Comparison of ENCODE assay signal across 1 cellular context in genomic region chr3:70849911-70850699, GRCh38.
TF ChIP-seq lines count a peak whose summit lies in the region.

No MANE protein-coding gene starts in this region.

TF ChIP-seq in HepG2, 621 proteins besides CTCF, POLR2A, EP300 and RAD21 (continued from another document):
- TF ChIP-seq ZNF597 (CRISPR knock-in tag; IDR thresholded peaks at IDR 0.05), result no peak
- no peak for TF ChIP-seq PAF1 (CRISPR knock-in tag; IDR thresholded peaks at IDR 0.05)
TF ChIP-seq in HepG2: peak in this region for 0.
